9 cellular contexts compared by ENCODE assay signal in the genomic region with DNA sequence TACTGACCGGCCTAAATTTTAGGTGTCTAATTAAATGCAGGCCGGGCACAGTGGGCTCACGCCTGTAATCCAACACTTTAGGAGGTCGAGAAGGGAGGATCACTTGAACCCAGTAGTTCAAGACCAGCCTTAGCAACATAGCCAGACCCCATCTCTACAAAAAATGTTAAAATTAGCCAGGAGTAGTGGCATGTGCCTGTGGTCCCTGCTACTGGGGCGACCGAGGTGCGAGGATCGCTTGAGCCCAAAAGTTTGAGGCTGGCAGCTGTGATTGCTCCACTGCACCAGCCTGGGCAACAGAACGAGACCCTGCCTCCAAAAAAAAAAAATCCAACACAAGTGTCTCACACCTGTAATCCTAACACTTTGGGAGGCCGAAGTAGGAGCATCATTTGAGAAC. TPM values are rescaled to one million over a fixed set of nuclear protein-coding genes. Genes with fewer than 3 reads are reported as not detected.
DNase-seq lines count a peak whose midpoint lies in the region; ATAC-seq and TF ChIP-seq lines count a peak whose summit lies in the region.
"Had no signal": no experiment of that assay in that cellular context is flagged by ENCODE, and none has a peak within 500 bp of the region (broad histone marks: within the 10 kb centered on the region; RNA-seq: fewer than 3 reads in every experiment).

No MANE protein-coding gene starts in this region.

- H3K4me3 ChIP-seq in SU-DHL-6 (ENCODE audit: insufficient read depth, low read length, poor library complexity, severe bottlenecking), result no peak overlapping the region
- peak overlapping the region; percentile 13 for H3K4me3 ChIP-seq in iPS-15b (ENCODE audit: low read depth, low read length)
- peak overlapping the region; percentile 79 to 96 (median 81) for H3K4me3 ChIP-seq in skeletal muscle tissue (ENCODE audit: low read length in 3 of 3)

- H2AFZ ChIP-seq in SU-DHL-6 (ENCODE audit: low read depth, low read length, severe bottlenecking), result no peak overlapping the region

- H3K27ac ChIP-seq in SU-DHL-6 (ENCODE audit: low read depth, low read length) (no peak overlapping the region), skeletal muscle tissue (ENCODE audit: low read depth, low read length) (no peak overlapping the region)

- H3K27me3 ChIP-seq in SU-DHL-6 (ENCODE audit: low read length), result no peaks in the 10 kb centered on the region
- H3K27me3 ChIP-seq in iPS-15b (ENCODE audit: control insufficient read depth, insufficient read depth, low read length), result no peaks in the 10 kb centered on the region
- peaks cover 3 to 17% (median 3%) of the 10 kb centered on the region in 3 donors for H3K27me3 ChIP-seq in skeletal muscle tissue (ENCODE audit: control insufficient read depth in 3 of 3, insufficient read depth in 3 of 3, low read length in 3 of 3)
- H3K27me3 ChIP-seq: vagina had no signal

- H3K9ac ChIP-seq in SU-DHL-6 (ENCODE audit: low read length), result no peak overlapping the region
- H3K9ac ChIP-seq in iPS-15b (ENCODE audit: low read depth, low read length), result no peak overlapping the region
- no peak overlapping the region for H3K9ac ChIP-seq in skeletal muscle tissue (ENCODE audit: low read depth in 1 of 3, low read length in 3 of 3)

- no peaks in the 10 kb centered on the region for H3K27me3 Mint-ChIP-seq in activated CD4-positive, alpha-beta T cell treated with anti-CD3 and anti-CD28 coated beads, Interleukin-2, amount 10 ng/mL, durations not matched to agents 24 days and 14 days

- no peaks in the 10 kb centered on the region for H3F3A ChIP-seq in SU-DHL-6 (ENCODE audit: insufficient read depth)

- H3K27ac Mint-ChIP-seq in activated CD4-positive, alpha-beta T cell treated with anti-CD3 and anti-CD28 coated beads, Interleukin-2, amount 10 ng/mL, durations not matched to agents 24 days and 14 days, result peak overlapping the region; percentile 92

- peaks cover 35% of the 10 kb centered on the region for H3K4me1 Mint-ChIP-seq in activated CD4-positive, alpha-beta T cell treated with anti-CD3 and anti-CD28 coated beads, Interleukin-2, amount 10 ng/mL, durations not matched to agents 24 days and 14 days

- TF ChIP-seq CTCF in SU-DHL-6 (IDR thresholded peaks at IDR 0.05; ENCODE audit: insufficient read depth, low read length, poor library complexity, severe bottlenecking), result no peak

- H3K4me2 ChIP-seq in SU-DHL-6 (ENCODE audit: low read depth, low read length, poor library complexity, severe bottlenecking), result peak overlapping the region; percentile 82

- peak overlapping the region; percentile 96 for H3K4me3 Mint-ChIP-seq in activated CD4-positive, alpha-beta T cell treated with anti-CD3 and anti-CD28 coated beads, Interleukin-2, amount 10 ng/mL, durations not matched to agents 24 days and 14 days

- no peaks in the 10 kb centered on the region for H3K79me2 ChIP-seq in SU-DHL-6 (ENCODE audit: insufficient read depth, low read length)

- no peaks in the 10 kb centered on the region for H3K9me3 ChIP-seq in SU-DHL-6 (ENCODE audit: insufficient read depth, low read length)
- no peaks in the 10 kb centered on the region for H3K9me3 ChIP-seq in iPS-15b (ENCODE audit: control insufficient read depth, insufficient read depth, low read length)
- H3K9me3 ChIP-seq in skeletal muscle tissue (ENCODE audit: control insufficient read depth in 3 of 3, low read length in 3 of 3), result no peaks in the 10 kb centered on the region
- H3K9me3 ChIP-seq: vagina had no signal

- H3K36me3 Mint-ChIP-seq in activated CD4-positive, alpha-beta T cell treated with anti-CD3 and anti-CD28 coated beads, Interleukin-2, amount 10 ng/mL, durations not matched to agents 24 days and 14 days (ENCODE audit: low read depth), result peaks cover 30% of the 10 kb centered on the region

- H3K36me3 ChIP-seq in SU-DHL-6 (ENCODE audit: low read length) (no peaks in the 10 kb centered on the region), iPS-15b (ENCODE audit: control insufficient read depth, insufficient read depth, low read length) (no peaks in the 10 kb centered on the region), skeletal muscle tissue (ENCODE audit: control insufficient read depth in 3 of 3, insufficient read depth in 3 of 3, low read length in 3 of 3) (no peaks in the 10 kb centered on the region)
- H3K36me3 ChIP-seq: vagina had no signal

- no peak for ATAC-seq in HG03457 (IDR thresholded peaks at IDR 0.05; ENCODE audit: unreplicated experiment)

- no peaks in the 10 kb centered on the region for H4K20me1 ChIP-seq in SU-DHL-6 (ENCODE audit: low read depth, low read length)

- DNase-seq in activated CD4-positive, alpha-beta T cell treated with anti-CD3 and anti-CD28 coated beads, Interleukin-2, amount 10 ng/mL, durations not matched to agents 24 days and 14 days, result no peak
- DNase-seq in activated CD4-positive, alpha-beta T cell treated with anti-CD3 and anti-CD28 coated beads for 4 hours, result no peak
- no peak for DNase-seq in SIG-M5 treated with dmso at 0.1 percent for 504 hours (lab: John Stamatoyannopoulos, UW; ENCODE audit: unreplicated experiment)
- no peak for DNase-seq in retina

- no peaks in the 10 kb centered on the region for H3K9me2 ChIP-seq in SU-DHL-6 (replicated peaks; ENCODE audit: insufficient read depth, low read length)

- H3K4me1 ChIP-seq in iPS-15b (ENCODE audit: control insufficient read depth, insufficient read depth, low read length) (peaks cover 5% of the 10 kb centered on the region), skeletal muscle tissue (ENCODE audit: control insufficient read depth in 3 of 3, insufficient read depth in 3 of 3, low read length in 3 of 3) (peaks cover 2 to 4% (median 3%) of the 10 kb centered on the region in 3 donors)

- no peaks in the 10 kb centered on the region for H3K9me3 Mint-ChIP-seq in activated CD4-positive, alpha-beta T cell treated with anti-CD3 and anti-CD28 coated beads, Interleukin-2, amount 10 ng/mL, durations not matched to agents 24 days and 14 days

- intact Hi-C loops in activated CD4-positive, alpha-beta T cell treated with anti-CD3 and anti-CD28 coated beads, Interleukin-2, amount 10 ng/mL, durations not matched to agents 24 days and 14 days (cut with micrococcal nuclease), result loop anchor here (1.0 kb wide), 1 partner anchor 11 kb away; no protein-coding TSS in a partner anchor

RNA-seq across cellular contexts. Expression of a gene that starts 0.5 kb away (rescaled TPM):
- total RNA-seq in activated CD4-positive, alpha-beta T cell treated with anti-CD3 and anti-CD28 coated beads, Interleukin-2, amount 10 ng/mL, durations not matched to agents 24 days and 14 days, result 162 and 167 TPM in 2 replicates
- 73.6 TPM for total RNA-seq in skeletal muscle tissue

RNA-seq across cellular contexts. Expression of a gene that starts 5.0 kb away (rescaled TPM):
- total RNA-seq in activated CD4-positive, alpha-beta T cell treated with anti-CD3 and anti-CD28 coated beads, Interleukin-2, amount 10 ng/mL, durations not matched to agents 24 days and 14 days, result 23.0 and 24.4 TPM in 2 replicates
- 0.52 TPM for total RNA-seq in skeletal muscle tissue
- total RNA-seq: vagina had no signal

Comparison
In these comparisons a context has a peak if more than half of its experiments do, and no peak if none do; other contexts are left out.
1. RNA of a gene that starts 5.0 kb away (total RNA-seq): 23.0 to 24.4 TPM in activated CD4-positive, alpha-beta T cell treated with anti-CD3 and anti-CD28 coated beads, Interleukin-2, amount 10 ng/mL, durations not matched to agents 24 days and 14 days; 0.52 TPM in skeletal muscle tissue (single experiment); every median in the first group is over 10 times any median in the second.